In the genomic region with DNA sequence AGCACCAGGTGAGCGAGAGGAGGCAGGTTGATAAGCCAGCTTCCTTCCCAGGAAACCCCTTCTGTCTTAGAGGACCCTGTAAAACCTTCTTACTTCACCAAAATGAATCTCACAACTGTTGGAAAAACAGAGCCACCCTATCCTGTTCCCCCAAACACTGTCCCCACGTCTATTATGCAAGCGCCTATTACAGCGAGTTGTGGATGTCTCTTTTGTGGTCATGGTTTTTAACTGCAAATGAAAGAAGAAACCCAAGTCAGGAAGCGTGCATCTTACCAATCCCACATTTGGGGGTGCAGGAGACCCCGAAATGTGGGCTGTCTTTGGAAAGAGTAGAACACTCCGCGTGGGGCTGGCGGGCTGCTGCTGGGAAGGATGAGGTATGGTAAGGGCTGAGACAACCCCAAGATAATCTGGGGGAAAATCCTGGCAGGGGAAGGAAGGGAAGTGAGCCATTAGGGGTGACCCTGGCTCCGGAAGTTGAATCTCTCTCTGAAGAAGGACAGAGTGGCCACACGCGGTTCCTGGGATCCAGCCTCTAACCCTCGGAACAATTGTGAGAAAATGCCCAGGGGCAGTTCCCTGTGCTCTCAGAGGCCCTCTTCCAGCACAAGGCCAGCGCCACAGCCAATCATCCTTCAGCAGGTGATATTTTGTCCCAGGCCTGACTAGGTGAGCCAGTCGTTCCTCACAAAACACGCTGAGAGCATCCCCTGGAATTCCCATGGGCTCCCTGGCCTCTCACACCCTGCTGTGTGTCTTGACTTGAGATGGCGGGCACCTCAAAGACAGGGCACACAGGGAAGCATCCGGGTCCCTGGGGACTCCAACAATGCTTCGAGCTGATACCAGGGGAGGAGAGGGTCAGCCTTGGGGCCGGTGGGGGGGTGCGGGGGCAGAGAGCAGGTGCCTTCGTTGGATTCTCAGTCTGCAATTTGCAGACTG, we compare ENCODE assay signal across 9 cellular contexts.
DNase-seq lines count a peak whose midpoint lies in the region; ATAC-seq lines count a peak whose summit lies in the region.
"Had no signal": no experiment of that assay in that cellular context is flagged by ENCODE, and none has a peak within 500 bp of the region (broad histone marks: within the 10 kb centered on the region; RNA-seq: fewer than 3 reads in every experiment).

No MANE protein-coding gene starts in this region.

- H3K4me1 Mint-ChIP-seq in naive thymus-derived CD4-positive, alpha-beta T cell: peaks cover 0 to 17% (median 0%) of the 10 kb centered on the region in 7 donors

- in situ Hi-C loops in G401 (cut with HindIII; ENCODE audit: low sequenced_read_pairs): no loop called here

- H3K4me3 Mint-ChIP-seq in naive thymus-derived CD4-positive, alpha-beta T cell: no peak overlapping the region

- peaks cover 0 to 19% (median 0%) of the 10 kb centered on the region in 5 donors for H3K36me3 Mint-ChIP-seq in naive thymus-derived CD4-positive, alpha-beta T cell

- no peaks in the 10 kb centered on the region for H3K27me3 Mint-ChIP-seq in naive thymus-derived CD4-positive, alpha-beta T cell

- ATAC-seq in naive thymus-derived CD4-positive, alpha-beta T cell: peak; percentile 28

- no peaks in the 10 kb centered on the region for H3K27me3 ChIP-seq in naive thymus-derived CD4-positive, alpha-beta T cell (ENCODE audit: control insufficient read depth in 2 of 2, insufficient read depth in 2 of 2, low read length in 2 of 2)

- no peaks in the 10 kb centered on the region for H3K36me3 ChIP-seq in naive thymus-derived CD4-positive, alpha-beta T cell (ENCODE audit: control insufficient read depth in 2 of 3, insufficient read depth in 3 of 3, low read length in 3 of 3)

- H3K4me1 ChIP-seq in naive thymus-derived CD4-positive, alpha-beta T cell (ENCODE audit: control insufficient read depth in 2 of 2, insufficient read depth in 2 of 2, low read length in 2 of 2): peaks cover 0 to 8% of the 10 kb centered on the region in 2 donors

- CTCF ChIA-PET in naive thymus-derived CD4-positive, alpha-beta T cell (lab: Charles Lee): no interaction called here

- H3K9me3 Mint-ChIP-seq in naive thymus-derived CD4-positive, alpha-beta T cell: peaks cover 0 to 6% (median 0%) of the 10 kb centered on the region in 11 donors

- intact Hi-C loops in naive thymus-derived CD4-positive, alpha-beta T cell (cut with micrococcal nuclease): no loop called here

- H3K9me3 ChIP-seq in naive thymus-derived CD4-positive, alpha-beta T cell (ENCODE audit: control insufficient read depth in 2 of 3, low read length in 3 of 3): no peaks in the 10 kb centered on the region

- peak; percentile 45 for DNase-seq in COLO829 (ENCODE audit: low spot score)
- DNase-seq in M059J (ENCODE audit: low read depth): peak; percentile 36
- DNase-seq in ecto neural progenitor cell (ENCODE audit: low spot score): peak; percentile 77
- DNase-seq in naive thymus-derived CD4-positive, alpha-beta T cell: peak in 2 of 9 donors; percentile 22 to 43
- DNase-seq in RKO (ENCODE audit: low spot score): no peak
- DNase-seq in DMS153 (lab: John Stamatoyannopoulos, UW): no peak
- no peak for DNase-seq in G401 (ENCODE audit: low spot score)
- no peak for DNase-seq in stimulated activated CD4-positive, alpha-beta T cell treated with anti-CD3 and anti-CD28 coated beads, Interleukin-1b, Interleukin-23, amount 100 ng/mL, for 48 hours
- DNase-seq: T-helper 1 cell had no signal

- H3K27ac Mint-ChIP-seq in naive thymus-derived CD4-positive, alpha-beta T cell: no peak overlapping the region

- no peak overlapping the region for H3K4me3 ChIP-seq in naive thymus-derived CD4-positive, alpha-beta T cell (ENCODE audit: low read length)

- H3K27ac ChIP-seq in naive thymus-derived CD4-positive, alpha-beta T cell (ENCODE audit: low read depth, low read length): no peak overlapping the region

- POLR2A ChIA-PET in naive thymus-derived CD4-positive, alpha-beta T cell (lab: Charles Lee): interaction anchor here (0.9 kb wide), 2 partner anchors 68 to 167 kb away, joined by 3 read pairs; no protein-coding TSS in a partner anchor

Comparison
In these comparisons a context has a peak if more than half of its experiments do, and no peak if none do; other contexts are left out.
1. DNase-seq: peak in COLO829 (single experiment), M059J (single experiment) and ecto neural progenitor cell (single experiment); none in RKO (single experiment), DMS153 (single experiment), G401 (single experiment) and stimulated activated CD4-positive, alpha-beta T cell treated with anti-CD3 and anti-CD28 coated beads, Interleukin-1b, Interleukin-23, amount 100 ng/mL, for 48 hours (single experiment).